ENCODE assay signal across 15 cellular contexts in the genomic region with DNA sequence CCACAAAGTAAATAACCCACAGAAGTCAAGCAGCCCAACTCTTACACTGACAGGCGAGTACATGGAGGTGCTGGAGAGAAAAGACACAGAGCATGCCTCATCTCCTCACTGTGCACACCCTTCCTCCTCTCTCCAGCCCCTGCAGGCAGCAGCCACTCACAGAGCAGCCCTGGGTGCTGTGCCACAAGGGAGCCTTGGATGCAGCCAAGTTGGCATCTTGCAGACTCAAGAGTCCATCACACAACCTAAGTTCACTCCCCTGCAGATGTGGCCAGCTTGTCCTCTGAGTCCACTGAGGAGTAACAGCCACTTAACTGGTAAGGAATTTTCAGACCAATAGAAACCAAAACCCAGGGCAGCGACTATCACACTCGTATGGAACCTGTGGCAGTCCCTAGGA. TPM values are rescaled to one million over a fixed set of nuclear protein-coding genes. Genes with fewer than 3 reads are reported as not detected.
DNase-seq lines count a peak whose midpoint lies in the region; ATAC-seq and TF ChIP-seq lines count a peak whose summit lies in the region.
"Had no signal": no experiment of that assay in that cellular context is flagged by ENCODE, and none has a peak within 500 bp of the region (broad histone marks: within the 10 kb centered on the region; RNA-seq: fewer than 3 reads in every experiment).

No MANE protein-coding gene starts in this region.

- H3K4me2 ChIP-seq in GM23338, result no peak overlapping the region

- no peaks in the 10 kb centered on the region for H3K9me3 Mint-ChIP-seq in CD14-positive monocyte
- no peaks in the 10 kb centered on the region for H3K9me3 Mint-ChIP-seq in HFFc6
- H3K9me3 Mint-ChIP-seq in activated naive CD8-positive, alpha-beta T cell treated with anti-CD3 and anti-CD28 coated beads, Interleukin-2, amount 50 U/mL, for 24 hours, result no peaks in the 10 kb centered on the region
- H3K9me3 Mint-ChIP-seq in nephron progenitor cell, result no peaks in the 10 kb centered on the region
- no peaks in the 10 kb centered on the region for H3K9me3 Mint-ChIP-seq in GM23338

- H3K4me3 Mint-ChIP-seq in CD14-positive monocyte (no peak overlapping the region), HFFc6 (no peak overlapping the region), nephron progenitor cell (no peak overlapping the region), GM23338 (no peak overlapping the region)
- H3K4me3 Mint-ChIP-seq in activated naive CD8-positive, alpha-beta T cell treated with anti-CD3 and anti-CD28 coated beads, Interleukin-2, amount 50 U/mL, for 24 hours, result no peak overlapping the region

- peaks cover 97% of the 10 kb centered on the region for H4K20me1 ChIP-seq in GM23338 (replicated peaks; ENCODE audit: insufficient read depth)

- no peak for ATAC-seq in activated naive CD8-positive, alpha-beta T cell treated with anti-CD3 and anti-CD28 coated beads, Interleukin-2, amount 50 U/mL, for 24 hours
- no peak for ATAC-seq in GM23338
- ATAC-seq in GM18517 (IDR thresholded peaks at IDR 0.05; ENCODE audit: unreplicated experiment), result no peak
- ATAC-seq: heart right ventricle had no signal

- DNase-seq in CD14-positive monocyte (ENCODE audit: low spot score) (no peak), HFFc6 (no peak), nephron progenitor cell (no peak), NCI-H748 treated with DMSO at 0.1 percent for 48 hours (lab: John Stamatoyannopoulos, UW) (no peak), NCI-H1930 (lab: John Stamatoyannopoulos, UW) (no peak), GM23338 (ENCODE audit: low spot score) (no peak)
- DNase-seq in activated naive CD8-positive, alpha-beta T cell treated with anti-CD3 and anti-CD28 coated beads, Interleukin-2, amount 50 U/mL, for 24 hours, result no peak
- DNase-seq: heart right ventricle; NCI-H2171; OCI-M1; stimulated activated CD4-positive, alpha-beta T cell treated with anti-CD3 and anti-CD28 coated beads, Interleukin-2, amount 100 ng/mL, for 48 hours had no signal

- H3F3A ChIP-seq in GM23338 (replicated peaks; ENCODE audit: low read depth), result 0 out of 2 replicates have a peak, but pooled peaks cover 2% of the 10 kb centered on the region

- H3K27ac ChIP-seq in GM23338 (ENCODE audit: low read depth), result no peak overlapping the region

- peak overlapping the region in 4 of 7 donors; percentile 5 to 47 (median 36) for H3K27ac Mint-ChIP-seq in CD14-positive monocyte
- H3K27ac Mint-ChIP-seq in HFFc6, result peak overlapping the region; percentile 54
- H3K27ac Mint-ChIP-seq in activated naive CD8-positive, alpha-beta T cell treated with anti-CD3 and anti-CD28 coated beads, Interleukin-2, amount 50 U/mL, for 24 hours, result peak overlapping the region; percentile 38
- peak overlapping the region; percentile 94 for H3K27ac Mint-ChIP-seq in nephron progenitor cell
- no peak overlapping the region for H3K27ac Mint-ChIP-seq in GM23338

- peaks cover 100% of the 10 kb centered on the region for H3K79me2 ChIP-seq in GM23338 (replicated peaks; ENCODE audit: insufficient read depth)

- H3K4me1 Mint-ChIP-seq in CD14-positive monocyte (peaks cover 86% of the 10 kb centered on the region), HFFc6 (ENCODE audit: low read depth) (peaks cover 88% of the 10 kb centered on the region), nephron progenitor cell (peaks cover 90% of the 10 kb centered on the region), GM23338 (peaks cover 90% of the 10 kb centered on the region)
- peaks cover 95% of the 10 kb centered on the region for H3K4me1 Mint-ChIP-seq in activated naive CD8-positive, alpha-beta T cell treated with anti-CD3 and anti-CD28 coated beads, Interleukin-2, amount 50 U/mL, for 24 hours

- H3K9me2 ChIP-seq in GM23338 (ENCODE audit: insufficient read depth), result no peaks in the 10 kb centered on the region

- no peaks in the 10 kb centered on the region for H3K36me3 ChIP-seq in GM23338 (ENCODE audit: insufficient read depth)
- H3K36me3 ChIP-seq: ascending aorta, heart right ventricle had no signal

- no peaks in the 10 kb centered on the region for H3K27me3 ChIP-seq in GM23338 (ENCODE audit: insufficient read depth)
- H3K27me3 ChIP-seq: ascending aorta, heart right ventricle had no signal

- no peak overlapping the region for H3K4me3 ChIP-seq in GM23338
- H3K4me3 ChIP-seq: ascending aorta, heart right ventricle, lung had no signal

- TF ChIP-seq CTCF in CD14-positive monocyte (IDR thresholded peaks at IDR 0.05) (no peak), HFFc6 (IDR thresholded peaks at IDR 0.05) (no peak), nephron progenitor cell (IDR thresholded peaks at IDR 0.05) (no peak), GM23338 (conservative IDR thresholded peaks at IDR 0.05; ENCODE audit: low read depth in 2 of 2) (no peak)

- H3K27me3 Mint-ChIP-seq in CD14-positive monocyte (ENCODE audit: low read depth in 3 of 3) (peaks cover 0 to 3% (median 2%) of the 10 kb centered on the region in 3 donors), HFFc6 (ENCODE audit: insufficient read depth) (no peaks in the 10 kb centered on the region), nephron progenitor cell (ENCODE audit: low read depth, poor library complexity) (peaks cover 2% of the 10 kb centered on the region), GM23338 (ENCODE audit: insufficient read depth, low read depth, poor library complexity) (peaks cover 9% of the 10 kb centered on the region)
- H3K27me3 Mint-ChIP-seq in activated naive CD8-positive, alpha-beta T cell treated with anti-CD3 and anti-CD28 coated beads, Interleukin-2, amount 50 U/mL, for 24 hours, result no peaks in the 10 kb centered on the region

- no peak overlapping the region for H2AFZ ChIP-seq in GM23338

- H3K36me3 Mint-ChIP-seq in CD14-positive monocyte (peaks cover 0 to 3% of the 10 kb centered on the region in 2 donors), HFFc6 (ENCODE audit: low read depth) (no peaks in the 10 kb centered on the region; the same call in 1 of the 2 replicates), nephron progenitor cell (ENCODE audit: low read depth) (no peaks in the 10 kb centered on the region), GM23338 (ENCODE audit: low read depth) (no peaks in the 10 kb centered on the region)
- no peaks in the 10 kb centered on the region for H3K36me3 Mint-ChIP-seq in activated naive CD8-positive, alpha-beta T cell treated with anti-CD3 and anti-CD28 coated beads, Interleukin-2, amount 50 U/mL, for 24 hours (ENCODE audit: low read depth)

- intact Hi-C loops in CD14-positive monocyte (cut with micrococcal nuclease), result loop anchor here in 1 of 2 donors (10.0 kb wide), 1 partner anchor 50 kb away; the partner anchor contains the start of gene BRD4

- peaks cover 86% of the 10 kb centered on the region for H3K4me1 ChIP-seq in GM23338 (ENCODE audit: insufficient read depth)

TF ChIP-seq in GM23338, 12 proteins besides CTCF, POLR2A, EP300 and RAD21 (continues in another document):
- no peak for TF ChIP-seq ETS1 (IDR thresholded peaks at IDR 0.05)

RNA-seq across cellular contexts. Expression of gene BRD4, which starts 47.4 kb away (rescaled TPM):
- polyA plus RNA-seq in CD14-positive monocyte (1 to 10 TPM; 3.7 to 4.2 TPM), GM23338 (2016; fragmentation: Nextera tagmentation; extraction: Ambion mirVana) (115 and 127 TPM in 2 replicates)
- 10 to 100 TPM; 74.9 to 85.2 (median 81.5) TPM for total RNA-seq in HFFc6 (2021; fragmentation: NEBNext Ultra II Directional; extraction: Animal tissue kit (Norgen Biotek cat#: 25700))
- 63.5 and 63.8 TPM in 2 replicates for total RNA-seq in GM23338 (2014; rRNA removed; shearing (Covaris generic))

RNA-seq across cellular contexts. Expression of gene EPHX3, which starts 52.6 kb away (rescaled TPM):
- polyA plus RNA-seq in CD14-positive monocyte (1 to 10 TPM in 1 of 2 donors, under 1 TPM in 1; 0.23 to 1.5 TPM), GM23338 (2016; fragmentation: Nextera tagmentation; extraction: Ambion mirVana) (19.7 and 19.8 TPM in 2 replicates)
- under 1 TPM in 3 of 6 experiments, not detected in 3; 0.13 to 0.37 (median 0.14) TPM for total RNA-seq in HFFc6 (2021; fragmentation: NEBNext Ultra II Directional; extraction: Animal tissue kit (Norgen Biotek cat#: 25700))
- 15.0 and 24.8 TPM in 2 replicates for total RNA-seq in GM23338 (2014; rRNA removed; shearing (Covaris generic))
- total RNA-seq: ascending aorta, M059J had no signal

Comparison
In these comparisons a context has a peak if more than half of its experiments do, and no peak if none do; other contexts are left out.
1. RNA of gene EPHX3, which starts 52.6 kb away (total RNA-seq): 15.0 to 24.8 TPM in GM23338; 0.13 to 0.37 TPM in HFFc6; every median in the first group is over 10 times any median in the second.